In genomic region chr12:110058875-110059615, GRCh38 we compare ENCODE assay signal across 12 cellular contexts.
"Had no signal": no experiment of that assay in that cellular context is flagged by ENCODE, and none has a peak within 500 bp of the region (broad histone marks: within the 10 kb centered on the region; RNA-seq: fewer than 3 reads in every experiment).

No MANE protein-coding gene starts in this region.

- H3K27me3 Mint-ChIP-seq: stimulated activated naive CD8-positive, alpha-beta T cell treated with anti-CD3 and anti-CD28 coated beads, Interleukin-15, Interleukin-2, amounts not matched to agents 100 ng/mL and 50 ng/mL, for 24 hours had no signal

- H3K9me3 Mint-ChIP-seq: stimulated activated naive CD8-positive, alpha-beta T cell treated with anti-CD3 and anti-CD28 coated beads, Interleukin-15, Interleukin-2, amounts not matched to agents 100 ng/mL and 50 ng/mL, for 24 hours had no signal

- H3K36me3 ChIP-seq: adrenal gland, ovary had no signal

- H3K27ac ChIP-seq: adrenal gland, hepatocyte, ovary had no signal

- H3K27me3 ChIP-seq: adrenal gland, hepatocyte, ovary had no signal

- DNase-seq: activated naive CD4-positive, alpha-beta T cell treated with anti-CD3 and anti-CD28 coated beads, Interleukin-2, amount 50 U/mL, for 16 hours; central memory CD4-positive, alpha-beta T cell; dermis blood vessel endothelial cell; kidney glomerular epithelial cell; ovary; stimulated activated CD4-positive, alpha-beta T cell treated with anti-CD3 and anti-CD28 coated beads, Interleukin-4, amount 100 ng/mL, for 1 hour; stimulated activated CD8-positive, alpha-beta memory T cell treated with anti-CD3 and anti-CD28 coated beads, Interleukin-4, amount 100 ng/mL, for 48 hours; T1000 had no signal

- H3K4me1 ChIP-seq: adrenal gland had no signal

- H3K9me3 ChIP-seq: adrenal gland, ovary had no signal

- H3K4me3 Mint-ChIP-seq: neural crest cell; stimulated activated naive CD8-positive, alpha-beta T cell treated with anti-CD3 and anti-CD28 coated beads, Interleukin-15, Interleukin-2, amounts not matched to agents 100 ng/mL and 50 ng/mL, for 24 hours had no signal

- H3K4me3 ChIP-seq: adrenal gland, hepatocyte, ovary had no signal
